ENCODE assay signal across 16 cellular contexts in the genomic region with DNA sequence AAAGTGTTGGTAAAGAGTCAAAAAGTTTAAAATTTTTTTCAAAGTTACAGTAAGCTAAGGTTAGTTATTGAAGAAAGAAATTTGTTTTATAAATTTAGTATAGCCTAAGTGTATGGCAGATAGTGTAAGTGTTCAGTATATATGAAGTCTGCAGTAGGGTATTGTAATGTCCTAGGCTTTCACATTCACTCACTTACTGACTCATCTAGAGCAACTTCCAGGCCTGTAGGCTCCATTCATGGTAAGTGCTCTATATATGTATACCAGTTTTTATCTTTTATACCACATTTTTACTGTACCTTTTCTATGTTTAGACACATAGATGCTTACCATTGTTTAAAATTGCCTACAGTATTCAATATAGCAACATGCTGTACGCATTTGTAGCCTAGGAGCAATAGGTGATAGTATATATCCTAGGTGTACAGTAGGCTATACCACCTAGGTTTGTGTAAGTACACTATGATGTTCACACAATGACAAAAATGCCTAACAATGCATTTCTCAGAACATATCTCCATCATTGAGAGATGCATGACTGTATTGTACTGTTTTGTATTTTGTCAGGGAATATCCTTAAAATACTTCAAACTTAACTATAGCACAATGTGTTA. TPM values are rescaled to one million over a fixed set of nuclear protein-coding genes. Genes with fewer than 3 reads are reported as not detected.
A peak's percentile ranks its signal among the peaks of the same experiment; 100 is the strongest.
DNase-seq lines count a peak whose midpoint lies in the region; ATAC-seq and TF ChIP-seq lines count a peak whose summit lies in the region.
"Had no signal": no experiment of that assay in that cellular context is flagged by ENCODE, and none has a peak within 500 bp of the region (broad histone marks: within the 10 kb centered on the region; RNA-seq: fewer than 3 reads in every experiment).

No MANE protein-coding gene starts in this region.

- ATAC-seq in GM18508 (IDR thresholded peaks at IDR 0.05; ENCODE audit: insufficient read depth, unreplicated experiment) (peak; percentile 90), GM19395 (IDR thresholded peaks at IDR 0.05; ENCODE audit: unreplicated experiment) (peak; percentile 75), HG02973 (IDR thresholded peaks at IDR 0.05; ENCODE audit: unreplicated experiment) (peak; percentile 93), HG02970 (IDR thresholded peaks at IDR 0.05; ENCODE audit: low FRiP score, unreplicated experiment) (no peak)
- ATAC-seq in activated T-helper 17 cell treated with anti-CD3 and anti-CD28 coated beads, Interleukin-2, amount 50 U/mL, for 72 hours (replicated peaks): peak; percentile 92
- ATAC-seq: GM23338, left colon had no signal

- no peaks in the 10 kb centered on the region for H3K36me3 Mint-ChIP-seq in activated T-helper 17 cell treated with anti-CD3 and anti-CD28 coated beads, Interleukin-2, amount 50 U/mL, for 72 hours (ENCODE audit: low read depth)
- H3K36me3 Mint-ChIP-seq in CD14-positive monocyte: peaks cover 12 to 25% of the 10 kb centered on the region in 2 donors

- H3K9me3 ChIP-seq in breast epithelium: no peaks in the 10 kb centered on the region

- H3K36me3 ChIP-seq in breast epithelium: no peaks in the 10 kb centered on the region

- H3K27ac Mint-ChIP-seq in activated T-helper 17 cell treated with anti-CD3 and anti-CD28 coated beads, Interleukin-2, amount 50 U/mL, for 72 hours: no peak overlapping the region
- no peak overlapping the region for H3K27ac Mint-ChIP-seq in CD14-positive monocyte
- H3K27ac Mint-ChIP-seq: GM23338 had no signal

- H3K9me3 Mint-ChIP-seq in activated T-helper 17 cell treated with anti-CD3 and anti-CD28 coated beads, Interleukin-2, amount 50 U/mL, for 72 hours: no peaks in the 10 kb centered on the region
- H3K9me3 Mint-ChIP-seq in CD14-positive monocyte: no peaks in the 10 kb centered on the region
- H3K9me3 Mint-ChIP-seq: GM23338 had no signal

- DNase-seq in CD14-positive monocyte (ENCODE audit: low spot score) (no peak), breast epithelium (ENCODE audit: low spot score in 2 of 2) (no peak)
- no peak for DNase-seq in stimulated activated CD4-positive, alpha-beta T cell treated with anti-CD3 and anti-CD28 coated beads, Interleukin-1b, Interleukin-23, amount 100 ng/mL, for 48 hours
- DNase-seq: activated CD4-positive, alpha-beta T cell treated with anti-CD3 and anti-CD28 coated beads, Interleukin-2, amount 50 U/mL, for 48 hours; activated effector memory CD4-positive, alpha-beta T cell treated with anti-CD3 and anti-CD28 coated beads, Interleukin-2, amount 50 U/mL, for 16 hours; dorsolateral prefrontal cortex; IMR-90; left colon; NCI-H1092 had no signal

- no peaks in the 10 kb centered on the region for H3K27me3 Mint-ChIP-seq in activated T-helper 17 cell treated with anti-CD3 and anti-CD28 coated beads, Interleukin-2, amount 50 U/mL, for 72 hours
- peaks cover 11 to 24% (median 12%) of the 10 kb centered on the region in 3 donors for H3K27me3 Mint-ChIP-seq in CD14-positive monocyte (ENCODE audit: low read depth in 3 of 3)

- intact Hi-C loops in CD14-positive monocyte (cut with micrococcal nuclease) (no loop called here), breast epithelium (cut with DNase I; ENCODE audit: low total_unique reads) (no loop called here)

- peaks cover 8% of the 10 kb centered on the region for H3K4me1 Mint-ChIP-seq in activated T-helper 17 cell treated with anti-CD3 and anti-CD28 coated beads, Interleukin-2, amount 50 U/mL, for 72 hours
- peaks cover 31% of the 10 kb centered on the region for H3K4me1 Mint-ChIP-seq in CD14-positive monocyte

- TF ChIP-seq CTCF in CD14-positive monocyte (IDR thresholded peaks at IDR 0.05): no peak
- no peak for TF ChIP-seq CTCF in breast epithelium (IDR thresholded peaks at IDR 0.05)

- TF ChIP-seq POLR2A in breast epithelium (IDR thresholded peaks at IDR 0.05): no peak

- H3K27ac ChIP-seq in breast epithelium: no peak overlapping the region
- H3K27ac ChIP-seq: dorsolateral prefrontal cortex, SK-N-MC had no signal

- H3K4me1 ChIP-seq in breast epithelium: no peaks in the 10 kb centered on the region

- no peaks in the 10 kb centered on the region for H3K27me3 ChIP-seq in breast epithelium
- H3K27me3 ChIP-seq: dorsolateral prefrontal cortex had no signal

- H3K4me3 Mint-ChIP-seq in activated T-helper 17 cell treated with anti-CD3 and anti-CD28 coated beads, Interleukin-2, amount 50 U/mL, for 72 hours: no peak overlapping the region
- H3K4me3 Mint-ChIP-seq in CD14-positive monocyte: no peak overlapping the region
- H3K4me3 Mint-ChIP-seq: GM23338 had no signal

- no peak overlapping the region for H3K4me3 ChIP-seq in breast epithelium
- H3K4me3 ChIP-seq: dorsolateral prefrontal cortex, GM23338, SK-N-MC had no signal

RNA-seq across cellular contexts. Expression of a gene that starts 38.5 kb away (rescaled TPM):
- total RNA-seq in activated T-helper 17 cell treated with anti-CD3 and anti-CD28 coated beads, Interleukin-2, amount 50 U/mL, for 72 hours: 10 to 100 TPM; 11.3 to 11.9 TPM
- polyA plus RNA-seq in CD14-positive monocyte: 10 to 100 TPM; 36.7 to 40.0 TPM
- total RNA-seq in breast epithelium: 100 to 1,000 TPM in 1 of 3 donors, 10 to 100 TPM in 2; 56.5 to 108 (median 76.0) TPM

Comparison
In these comparisons a context has a peak if more than half of its experiments do, and no peak if none do; other contexts are left out.
1. RNA of a gene that starts 38.5 kb away (total RNA-seq): 56.5 to 108 TPM in breast epithelium; 11.3 to 11.9 TPM in activated T-helper 17 cell treated with anti-CD3 and anti-CD28 coated beads, Interleukin-2, amount 50 U/mL, for 72 hours; every median in the first group is over 4 times any median in the second.